In the genomic region with DNA sequence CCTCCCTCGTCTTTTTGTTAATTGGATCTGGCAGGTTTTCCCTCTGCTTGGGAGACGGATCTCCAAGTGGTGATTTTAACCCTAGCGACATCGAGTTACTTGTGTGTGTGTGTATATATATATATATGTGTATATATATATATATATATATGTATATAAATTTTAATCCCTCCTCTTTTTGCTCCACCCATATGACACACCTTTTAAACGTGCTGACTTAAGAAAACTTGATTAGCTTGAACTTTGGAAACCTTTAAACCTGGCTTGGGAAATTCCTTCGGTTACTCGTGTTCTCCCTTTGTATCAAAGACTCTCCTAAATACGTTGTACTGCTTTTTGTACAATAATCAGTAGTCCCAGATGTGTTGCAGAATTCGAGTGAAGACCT, we compare ENCODE assay signal across 8 cellular contexts. TPM values are rescaled to one million over a fixed set of nuclear protein-coding genes. Genes with fewer than 3 reads are reported as not detected.
A peak's percentile ranks its signal among the peaks of the same experiment; 100 is the strongest.
DNase-seq lines count a peak whose midpoint lies in the region; ATAC-seq and TF ChIP-seq lines count a peak whose summit lies in the region.

No MANE protein-coding gene starts in this region.

- peak overlapping the region; percentile 80 for H3K4me3 ChIP-seq in BLaER1
- peak overlapping the region; percentile 91 for H3K4me3 ChIP-seq in MM.1S (ENCODE audit: low read length)
- peak overlapping the region; percentile 97 for H3K4me3 ChIP-seq in endocrine pancreas (ENCODE audit: control insufficient read depth, insufficient read depth, low read length)
- H3K4me3 ChIP-seq in neural cell (ENCODE audit: low read length), result peak overlapping the region; percentile 99

- DNase-seq in MM.1S, result no peak
- DNase-seq in NCI-H2081 (lab: John Stamatoyannopoulos, UW), result no peak
- no peak for DNase-seq in activated CD4-positive, alpha-beta T cell treated with anti-CD3 and anti-CD28 coated beads for 48 hours
- DNase-seq in NCI-H1105 (lab: John Stamatoyannopoulos, UW), result no peak

- H3K4me1 ChIP-seq in BLaER1 (peaks cover 64% of the 10 kb centered on the region), MM.1S (ENCODE audit: low read length) (peaks cover 13% of the 10 kb centered on the region), endocrine pancreas (ENCODE audit: control insufficient read depth, insufficient read depth, low read length) (peaks cover 4% of the 10 kb centered on the region)

- H3K9ac ChIP-seq in BLaER1 (peak overlapping the region; percentile 91), MM.1S (ENCODE audit: low read length) (peak overlapping the region; percentile 92; the same call in 1 of the 2 replicates), endocrine pancreas (ENCODE audit: control insufficient read depth, insufficient read depth, low read length) (peak overlapping the region; percentile 93), neural cell (ENCODE audit: low read length) (peak overlapping the region; percentile 99)

- H3K27me3 ChIP-seq in BLaER1, result no peaks in the 10 kb centered on the region
- H3K27me3 ChIP-seq in MM.1S (replicated peaks; ENCODE audit: insufficient read depth, low read length), result no peaks in the 10 kb centered on the region
- no peaks in the 10 kb centered on the region for H3K27me3 ChIP-seq in endocrine pancreas (ENCODE audit: control insufficient read depth, insufficient read depth, low read length)
- H3K27me3 ChIP-seq in neural cell (ENCODE audit: insufficient read depth, low read depth, low read length), result no peaks in the 10 kb centered on the region

- H3K79me2 ChIP-seq in MM.1S (ENCODE audit: low read length) (peaks cover 59% of the 10 kb centered on the region), neural cell (replicated peaks; ENCODE audit: insufficient read depth, low read length) (peaks cover 59% of the 10 kb centered on the region)

- H3F3A ChIP-seq in MM.1S (ENCODE audit: insufficient read depth, low read length) (peaks cover 28% of the 10 kb centered on the region), neural cell (ENCODE audit: insufficient read depth, low read length, poor library complexity, severe bottlenecking) (no peaks in the 10 kb centered on the region)

- H3K27ac ChIP-seq in BLaER1 (peak overlapping the region; percentile 81), MM.1S (ENCODE audit: low read length) (no peak overlapping the region), neural cell (ENCODE audit: low read length) (peak overlapping the region; percentile 98)

- H3K36me3 ChIP-seq in BLaER1, result no peaks in the 10 kb centered on the region
- no peaks in the 10 kb centered on the region for H3K36me3 ChIP-seq in MM.1S (replicated peaks; ENCODE audit: insufficient read depth, low read length)
- no peaks in the 10 kb centered on the region for H3K36me3 ChIP-seq in endocrine pancreas (ENCODE audit: control insufficient read depth, insufficient read depth, low read length)
- no peaks in the 10 kb centered on the region for H3K36me3 ChIP-seq in neural cell (ENCODE audit: insufficient read depth, low read length)

- H3K9me3 ChIP-seq in BLaER1 (no peaks in the 10 kb centered on the region), MM.1S (replicated peaks; ENCODE audit: insufficient read depth, low read length) (no peaks in the 10 kb centered on the region), endocrine pancreas (ENCODE audit: control insufficient read depth, low read length) (no peaks in the 10 kb centered on the region), neural cell (ENCODE audit: low read length) (no peaks in the 10 kb centered on the region)

- no peak for TF ChIP-seq EP300 in neural cell (conservative IDR thresholded peaks at IDR 0.05; ENCODE audit: poor library complexity, severe bottlenecking)

- H4K20me1 ChIP-seq in BLaER1, result peaks cover 55% of the 10 kb centered on the region
- no peaks in the 10 kb centered on the region for H4K20me1 ChIP-seq in MM.1S (ENCODE audit: insufficient read depth, low read length)
- peaks cover 7% of the 10 kb centered on the region for H4K20me1 ChIP-seq in neural cell (ENCODE audit: insufficient read depth)

- H3K9me2 ChIP-seq in MM.1S (replicated peaks; ENCODE audit: insufficient read depth, low read length) (no peaks in the 10 kb centered on the region), neural cell (ENCODE audit: insufficient read depth, low read length) (no peaks in the 10 kb centered on the region)

- no peak for TF ChIP-seq RAD21 in neural cell (conservative IDR thresholded peaks at IDR 0.05)

- H2AFZ ChIP-seq in MM.1S (ENCODE audit: low read length), result peak overlapping the region; percentile 82; the same call in 1 of the 2 replicates
- H2AFZ ChIP-seq in neural cell (ENCODE audit: low read depth, low read length), result peak overlapping the region; percentile 74

- no peak for ATAC-seq in HG03457 (IDR thresholded peaks at IDR 0.05; ENCODE audit: unreplicated experiment)

- TF ChIP-seq CTCF in MM.1S (IDR thresholded peaks at IDR 0.05; ENCODE audit: low read length), result no peak
- TF ChIP-seq CTCF in neural cell (IDR thresholded peaks at IDR 0.05; ENCODE audit: poor library complexity, severe bottlenecking), result no peak

- H3K4me2 ChIP-seq in BLaER1, result peak overlapping the region; percentile 84
- H3K4me2 ChIP-seq in MM.1S (ENCODE audit: low read depth, low read length), result peak overlapping the region; percentile 93
- peak overlapping the region; percentile 60 for H3K4me2 ChIP-seq in neural cell (ENCODE audit: low read length)

TF ChIP-seq in neural cell, 6 proteins besides CTCF, POLR2A, EP300 and RAD21:
- TF ChIP-seq EZH2 (IDR thresholded peaks at IDR 0.05; ENCODE audit: borderline replicate concordance, insufficient read depth, low read length, poor library complexity, severe bottlenecking) (no peak), MXI1 (conservative IDR thresholded peaks at IDR 0.05; ENCODE audit: poor library complexity, severe bottlenecking) (no peak), SMC3 (conservative IDR thresholded peaks at IDR 0.05; ENCODE audit: poor library complexity) (no peak), TAF1 (IDR thresholded peaks at IDR 0.05; ENCODE audit: low read depth) (no peak), POLR2AphosphoS5 (IDR thresholded peaks at IDR 0.05) (no peak)
- TF ChIP-seq, protein P1, sequence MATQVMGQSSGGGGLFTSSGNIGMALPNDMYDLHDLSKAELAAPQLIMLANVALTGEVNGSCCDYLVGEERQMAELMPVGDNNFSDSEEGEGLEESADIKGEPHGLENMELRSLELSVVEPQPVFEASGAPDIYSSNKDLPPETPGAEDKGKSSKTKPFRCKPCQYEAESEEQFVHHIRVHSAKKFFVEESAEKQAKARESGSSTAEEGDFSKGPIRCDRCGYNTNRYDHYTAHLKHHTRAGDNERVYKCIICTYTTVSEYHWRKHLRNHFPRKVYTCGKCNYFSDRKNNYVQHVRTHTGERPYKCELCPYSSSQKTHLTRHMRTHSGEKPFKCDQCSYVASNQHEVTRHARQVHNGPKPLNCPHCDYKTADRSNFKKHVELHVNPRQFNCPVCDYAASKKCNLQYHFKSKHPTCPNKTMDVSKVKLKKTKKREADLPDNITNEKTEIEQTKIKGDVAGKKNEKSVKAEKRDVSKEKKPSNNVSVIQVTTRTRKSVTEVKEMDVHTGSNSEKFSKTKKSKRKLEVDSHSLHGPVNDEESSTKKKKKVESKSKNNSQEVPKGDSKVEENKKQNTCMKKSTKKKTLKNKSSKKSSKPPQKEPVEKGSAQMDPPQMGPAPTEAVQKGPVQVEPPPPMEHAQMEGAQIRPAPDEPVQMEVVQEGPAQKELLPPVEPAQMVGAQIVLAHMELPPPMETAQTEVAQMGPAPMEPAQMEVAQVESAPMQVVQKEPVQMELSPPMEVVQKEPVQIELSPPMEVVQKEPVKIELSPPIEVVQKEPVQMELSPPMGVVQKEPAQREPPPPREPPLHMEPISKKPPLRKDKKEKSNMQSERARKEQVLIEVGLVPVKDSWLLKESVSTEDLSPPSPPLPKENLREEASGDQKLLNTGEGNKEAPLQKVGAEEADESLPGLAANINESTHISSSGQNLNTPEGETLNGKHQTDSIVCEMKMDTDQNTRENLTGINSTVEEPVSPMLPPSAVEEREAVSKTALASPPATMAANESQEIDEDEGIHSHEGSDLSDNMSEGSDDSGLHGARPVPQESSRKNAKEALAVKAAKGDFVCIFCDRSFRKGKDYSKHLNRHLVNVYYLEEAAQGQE (IDR thresholded peaks at IDR 0.05; ENCODE audit: borderline replicate concordance), result no peak

RNA-seq across cellular contexts. Expression of a gene that starts 1.2 kb away (rescaled TPM):
- polyA plus RNA-seq in neural cell, result 209 and 210 TPM in 2 replicates
- polyA minus RNA-seq in neural cell, result 158 and 162 TPM in 2 replicates
